ENCODE assay signal across 22 cellular contexts in the genomic region with DNA sequence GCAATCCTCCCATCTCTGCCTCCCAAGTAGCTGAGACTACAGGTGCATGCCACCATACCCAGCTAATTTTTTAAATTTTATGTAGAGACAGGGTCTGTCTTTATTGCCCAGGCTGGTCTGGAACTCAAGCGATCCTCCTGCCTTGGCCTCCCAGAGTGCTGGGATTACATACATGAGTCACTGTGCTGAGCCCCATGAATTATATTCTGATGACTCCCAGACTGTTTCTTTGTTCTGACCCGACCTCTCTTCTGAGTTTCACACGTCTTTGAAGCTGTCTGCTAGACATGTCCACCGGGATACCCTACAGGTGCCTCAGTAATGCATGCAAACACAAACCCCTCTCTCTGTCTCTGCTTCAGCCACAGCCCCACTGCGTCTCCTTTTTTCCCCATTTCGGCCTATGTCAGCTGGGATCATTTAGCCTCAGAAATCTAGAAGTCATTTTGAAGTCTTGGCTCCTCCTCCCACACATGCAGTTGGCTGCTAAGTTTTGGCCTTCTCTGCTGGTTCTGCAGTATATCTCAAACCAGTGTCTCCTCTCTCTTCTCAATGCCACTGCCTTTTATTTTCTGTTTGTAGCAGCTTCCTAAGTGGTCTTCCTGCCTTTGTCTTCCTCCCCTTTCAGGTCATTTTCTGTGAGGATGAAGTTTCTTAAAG. TPM values are rescaled to one million over a fixed set of nuclear protein-coding genes. Genes with fewer than 3 reads are reported as not detected.
DNase-seq lines count a peak whose midpoint lies in the region; ATAC-seq and TF ChIP-seq lines count a peak whose summit lies in the region.
"Had no signal": no experiment of that assay in that cellular context is flagged by ENCODE, and none has a peak within 500 bp of the region (broad histone marks: within the 10 kb centered on the region; RNA-seq: fewer than 3 reads in every experiment).

No MANE protein-coding gene starts in this region.

- no peak overlapping the region for H3K27ac ChIP-seq in Peyer's patch
- H3K27ac ChIP-seq: gastrocnemius medialis, HL-60 had no signal

- no peak for DNase-seq in activated naive CD4-positive, alpha-beta T cell treated with anti-CD3 and anti-CD28 coated beads, Interleukin-2, amount 10 ng/mL, durations not matched to agents 7 days and 5 days
- DNase-seq in activated naive CD4-positive, alpha-beta T cell (lab: John Stamatoyannopoulos, UW): no peak
- DNase-seq in M059J (ENCODE audit: low read depth) (peak; percentile 15), endothelial cell (ENCODE audit: low spot score) (no peak), neural crest cell (ENCODE audit: low read depth, low spot score) (no peak), Peyer's patch (no peak), mesenteric fat pad (ENCODE audit: low spot score) (no peak)
- DNase-seq: DMS 273 treated with DMSO at 0.1 percent for 48 hours; effector CD4-positive, alpha-beta T cell; gastrocnemius medialis; NCI-H1930; NCI-H526; stimulated activated CD4-positive, alpha-beta T cell treated with anti-CD3 and anti-CD28 coated beads, Interleukin-12 subunit alpha, Interleukin-12 subunit beta, amount 100 ng/mL, for 4 hours had no signal

- H3K27me3 ChIP-seq in Peyer's patch: no peaks in the 10 kb centered on the region
- H3K27me3 ChIP-seq: gastrocnemius medialis had no signal

- peaks cover 0 to 34% (median 3%) of the 10 kb centered on the region in 4 donors for H3K4me1 ChIP-seq in Peyer's patch

- H3K9me3 Mint-ChIP-seq in activated naive CD4-positive, alpha-beta T cell treated with anti-CD3 and anti-CD28 coated beads, Interleukin-2, amount 10 ng/mL, durations not matched to agents 7 days and 5 days: no peaks in the 10 kb centered on the region
- H3K9me3 Mint-ChIP-seq in endothelial cell (ENCODE audit: unreplicated experiment) (no peaks in the 10 kb centered on the region), neural crest cell (no peaks in the 10 kb centered on the region)
- H3K9me3 Mint-ChIP-seq: activated T-cell treated with anti-CD3 and anti-CD28 coated beads, Interleukin-2, amount 50 U/mL, for 4 hours; mesothelial cell of epicardium had no signal

- ATAC-seq in GM19463 (IDR thresholded peaks at IDR 0.05; ENCODE audit: unreplicated experiment): no peak
- ATAC-seq: gastrocnemius medialis, HCT116 had no signal

- no peak overlapping the region for H3K4me3 ChIP-seq in Peyer's patch
- H3K4me3 ChIP-seq: gastrocnemius medialis had no signal

- TF ChIP-seq POLR2A in Peyer's patch (IDR thresholded peaks at IDR 0.05): no peak

- H3K36me3 ChIP-seq in Peyer's patch: peaks cover 0 to 4% (median 0%) of the 10 kb centered on the region in 3 donors
- H3K36me3 ChIP-seq: gastrocnemius medialis had no signal

- H3K4me3 Mint-ChIP-seq in activated naive CD4-positive, alpha-beta T cell treated with anti-CD3 and anti-CD28 coated beads, Interleukin-2, amount 10 ng/mL, durations not matched to agents 7 days and 5 days: no peak overlapping the region
- H3K4me3 Mint-ChIP-seq in endothelial cell (ENCODE audit: unreplicated experiment) (peak overlapping the region; percentile 56), neural crest cell (peak overlapping the region; percentile 38)
- H3K4me3 Mint-ChIP-seq: activated CD4-positive, alpha-beta T cell treated with anti-CD3 and anti-CD28 coated beads for 36 hours; mesothelial cell of epicardium had no signal

- H3K4me1 Mint-ChIP-seq in activated naive CD4-positive, alpha-beta T cell treated with anti-CD3 and anti-CD28 coated beads, Interleukin-2, amount 10 ng/mL, durations not matched to agents 7 days and 5 days: peaks cover 78% of the 10 kb centered on the region
- H3K4me1 Mint-ChIP-seq in endothelial cell (ENCODE audit: unreplicated experiment) (peaks cover 80% of the 10 kb centered on the region), neural crest cell (peaks cover 38% of the 10 kb centered on the region)

- CTCF ChIA-PET in activated naive CD4-positive, alpha-beta T cell treated with anti-CD3 and anti-CD28 coated beads, Interleukin-2, amount 10 ng/mL, durations not matched to agents 7 days and 5 days (lab: Charles Lee): interaction anchor here (2.5 kb wide), 1 partner anchor 15 kb away, joined by 9 read pairs; no protein-coding TSS in a partner anchor

- TF ChIP-seq CTCF in endothelial cell (IDR thresholded peaks at IDR 0.05; ENCODE audit: unreplicated experiment): no peak
- no peak for TF ChIP-seq CTCF in neural crest cell (conservative IDR thresholded peaks at IDR 0.05)
- no peak for TF ChIP-seq CTCF in Peyer's patch (IDR thresholded peaks at IDR 0.05)

- H3K27me3 Mint-ChIP-seq in activated naive CD4-positive, alpha-beta T cell treated with anti-CD3 and anti-CD28 coated beads, Interleukin-2, amount 10 ng/mL, durations not matched to agents 7 days and 5 days: no peaks in the 10 kb centered on the region
- H3K27me3 Mint-ChIP-seq in endothelial cell (ENCODE audit: unreplicated experiment): peaks cover 6% of the 10 kb centered on the region
- H3K27me3 Mint-ChIP-seq in neural crest cell (ENCODE audit: low read depth): no peaks in the 10 kb centered on the region
- H3K27me3 Mint-ChIP-seq: activated CD4-positive, alpha-beta T cell treated with anti-CD3 and anti-CD28 coated beads for 36 hours; progenitor cell of endocrine pancreas had no signal

- H3K27ac Mint-ChIP-seq in activated naive CD4-positive, alpha-beta T cell treated with anti-CD3 and anti-CD28 coated beads, Interleukin-2, amount 10 ng/mL, durations not matched to agents 7 days and 5 days: peak overlapping the region; percentile 38
- H3K27ac Mint-ChIP-seq in endothelial cell (ENCODE audit: unreplicated experiment): peak overlapping the region; percentile 82
- no peak overlapping the region for H3K27ac Mint-ChIP-seq in neural crest cell (ENCODE audit: unreplicated experiment)
- H3K27ac Mint-ChIP-seq: activated CD4-positive, alpha-beta T cell treated with anti-CD3 and anti-CD28 coated beads for 36 hours; progenitor cell of endocrine pancreas had no signal

- H3K9me3 ChIP-seq in Peyer's patch: no peaks in the 10 kb centered on the region
- H3K9me3 ChIP-seq: gastrocnemius medialis had no signal

- peaks cover 22% of the 10 kb centered on the region for H3K36me3 Mint-ChIP-seq in activated naive CD4-positive, alpha-beta T cell treated with anti-CD3 and anti-CD28 coated beads, Interleukin-2, amount 10 ng/mL, durations not matched to agents 7 days and 5 days
- H3K36me3 Mint-ChIP-seq in endothelial cell (ENCODE audit: low read depth, unreplicated experiment): peaks cover 23% of the 10 kb centered on the region
- no peaks in the 10 kb centered on the region for H3K36me3 Mint-ChIP-seq in neural crest cell (ENCODE audit: low read depth)
- H3K36me3 Mint-ChIP-seq: mesothelial cell of epicardium had no signal

RNA-seq across cellular contexts. Expression of gene VPS26B, which starts 4.8 kb away (rescaled TPM):
- 22.6 and 33.7 TPM in 2 replicates for total RNA-seq in M059J (2014; rRNA removed; shearing (Covaris generic))
- total RNA-seq in endothelial cell (ENCODE audit: unreplicated experiment): 132 TPM
- total RNA-seq in neural crest cell: 45.6 and 47.8 TPM in 2 replicates
- total RNA-seq in Peyer's patch: 10 to 100 TPM; 33.8 to 74.0 (median 64.0) TPM
- total RNA-seq in mesenteric fat pad: 37.4 TPM

RNA-seq across cellular contexts. Expression of gene NCAPD3, which starts 5.5 kb away (rescaled TPM):
- 47.7 and 69.1 TPM in 2 replicates for total RNA-seq in M059J (2014; rRNA removed; shearing (Covaris generic))
- total RNA-seq in endothelial cell (ENCODE audit: unreplicated experiment): 25.4 TPM
- total RNA-seq in neural crest cell: 53.6 and 53.8 TPM in 2 replicates
- 10 to 100 TPM; 12.5 to 30.5 (median 13.9) TPM for total RNA-seq in Peyer's patch
- total RNA-seq in mesenteric fat pad: 15.8 TPM

RNA-seq across cellular contexts. Expression of gene THYN1, which starts 23.9 kb away (rescaled TPM):
- 71.5 and 74.3 TPM in 2 replicates for total RNA-seq in M059J (2014; rRNA removed; shearing (Covaris generic))
- total RNA-seq in endothelial cell (ENCODE audit: unreplicated experiment) (42.5 TPM), neural crest cell (62.5 and 62.6 TPM in 2 replicates), Peyer's patch (10 to 100 TPM; 37.8 to 62.7 (median 52.3) TPM), mesenteric fat pad (45.9 TPM)

RNA-seq across cellular contexts. Expression of gene ACAD8, which starts 24.1 kb away (rescaled TPM):
- 11.6 and 12.0 TPM in 2 replicates for total RNA-seq in M059J (2014; rRNA removed; shearing (Covaris generic))
- total RNA-seq in endothelial cell (ENCODE audit: unreplicated experiment) (33.5 TPM), neural crest cell (28.5 and 28.7 TPM in 2 replicates), Peyer's patch (10 to 100 TPM; 30.4 to 44.5 (median 36.9) TPM), mesenteric fat pad (24.5 TPM)

RNA-seq across cellular contexts. Expression of gene GLB1L3, which starts 46.9 kb away (rescaled TPM):
- total RNA-seq in M059J (2014; rRNA removed; shearing (Covaris generic)): not detected in 2 replicates
- total RNA-seq in endothelial cell (ENCODE audit: unreplicated experiment) (16.5 TPM), neural crest cell (0.14 and 0.28 TPM in 2 replicates), Peyer's patch (not detected), mesenteric fat pad (not detected)
- total RNA-seq: gastrocnemius medialis, LHCN-M2, mesothelial cell of epicardium, progenitor cell of endocrine pancreas, subcutaneous adipose tissue had no signal
